8 cellular contexts compared by ENCODE assay signal in the genomic region with DNA sequence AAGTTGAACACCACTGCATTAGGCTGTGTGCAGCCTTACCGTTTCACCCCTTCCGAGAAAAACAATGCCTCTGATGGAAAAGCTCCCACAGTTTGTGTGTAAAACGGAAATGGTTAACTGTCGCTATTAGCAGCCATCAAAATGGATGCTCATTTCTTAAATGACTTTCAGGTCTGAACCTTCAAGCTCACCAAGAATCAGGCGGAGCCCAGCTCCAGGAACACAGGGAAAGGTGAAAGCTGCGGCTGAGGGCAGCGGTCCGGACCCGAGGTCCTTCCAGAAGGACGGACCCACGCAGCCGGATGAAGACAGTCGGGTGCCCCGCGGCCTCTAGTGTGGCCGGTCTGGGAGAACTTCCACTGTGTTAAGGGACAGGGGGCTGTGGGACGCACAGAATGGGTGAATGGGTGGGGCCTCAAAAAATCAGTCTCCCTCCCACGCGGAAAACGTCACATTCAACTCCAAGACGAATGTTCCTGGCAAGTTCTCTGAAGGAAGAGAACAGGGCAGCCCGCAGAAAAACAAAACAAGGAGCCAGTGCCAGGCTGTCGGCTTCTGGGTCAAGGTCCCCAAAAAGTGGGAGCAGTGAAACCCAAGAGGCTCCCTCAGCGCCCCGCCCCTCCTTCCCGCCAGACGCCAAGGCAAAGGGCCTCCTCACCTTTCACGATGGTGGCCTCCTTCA. TPM values are rescaled to one million over a fixed set of nuclear protein-coding genes. Genes with fewer than 3 reads are reported as not detected.
DNase-seq lines count a peak whose midpoint lies in the region; ATAC-seq and TF ChIP-seq lines count a peak whose summit lies in the region.

No MANE protein-coding gene starts in this region.

- H3K4me3 Mint-ChIP-seq in central memory CD8-positive, alpha-beta T cell, result peak overlapping the region; percentile 18
- peak overlapping the region; percentile 54 for H3K4me3 Mint-ChIP-seq in mesothelial cell of epicardium

- peaks cover 11% of the 10 kb centered on the region for H3K36me3 Mint-ChIP-seq in central memory CD8-positive, alpha-beta T cell (ENCODE audit: insufficient read depth)
- peaks cover 8% of the 10 kb centered on the region for H3K36me3 Mint-ChIP-seq in mesothelial cell of epicardium

- peak overlapping the region in 1 of 12 donors; percentile 40 for H3K27ac ChIP-seq in heart left ventricle
- peak overlapping the region; percentile 19 to 26 for H3K27ac ChIP-seq in uterus

- DNase-seq in heart left ventricle (no peak), Right ventricle myocardium superior (no peak), mesothelial cell of epicardium (ENCODE audit: low spot score in 2 of 2, unreplicated experiment in 2 of 2) (no peak), uterus (peak in 1 of 2 donors; percentile 20), NCI-H69 (lab: John Stamatoyannopoulos, UW) (no peak), NCI-H524 (lab: John Stamatoyannopoulos, UW) (no peak)
- no peak for DNase-seq in central memory CD8-positive, alpha-beta T cell (ENCODE audit: low spot score in 2 of 2)

- H3K4me1 ChIP-seq in heart left ventricle, result peaks cover 5 to 79% (median 44%) of the 10 kb centered on the region in 12 donors
- peaks cover 9 to 16% of the 10 kb centered on the region in 2 donors for H3K4me1 ChIP-seq in uterus

- H3K9me3 Mint-ChIP-seq in central memory CD8-positive, alpha-beta T cell, result no peaks in the 10 kb centered on the region
- no peaks in the 10 kb centered on the region for H3K9me3 Mint-ChIP-seq in mesothelial cell of epicardium

- H3K36me3 ChIP-seq in heart left ventricle, result peaks cover 0 to 27% (median 22%) of the 10 kb centered on the region in 9 donors
- H3K36me3 ChIP-seq in uterus, result no peaks in the 10 kb centered on the region

- no peaks in the 10 kb centered on the region for H3K27me3 Mint-ChIP-seq in central memory CD8-positive, alpha-beta T cell
- H3K27me3 Mint-ChIP-seq in mesothelial cell of epicardium (ENCODE audit: low read depth), result peaks cover 3% of the 10 kb centered on the region

- H3K9me3 ChIP-seq in heart left ventricle, result no peaks in the 10 kb centered on the region
- no peaks in the 10 kb centered on the region for H3K9me3 ChIP-seq in uterus

- WGBS in heart left ventricle, 4 donors, result 65 to 80% (median 76%) methylated on average over 18 to 28 of the region's 28 CpGs

- TF ChIP-seq CTCF in heart left ventricle (IDR thresholded peaks at IDR 0.05), result no peak
- TF ChIP-seq CTCF in mesothelial cell of epicardium (IDR thresholded peaks at IDR 0.05; ENCODE audit: unreplicated experiment), result no peak
- TF ChIP-seq CTCF in uterus (IDR thresholded peaks at IDR 0.05), result no peak

- ATAC-seq in heart left ventricle (no peak), Right ventricle myocardium superior (ENCODE audit: poor library complexity) (no peak), GM21515 (IDR thresholded peaks at IDR 0.05; ENCODE audit: unreplicated experiment) (no peak)
- ATAC-seq in central memory CD8-positive, alpha-beta T cell (replicated peaks; ENCODE audit: extremely low read depth, poor library complexity, severe bottlenecking), result no peak

- H3K4me1 Mint-ChIP-seq in central memory CD8-positive, alpha-beta T cell, result peaks cover 10% of the 10 kb centered on the region
- H3K4me1 Mint-ChIP-seq in mesothelial cell of epicardium, result peaks cover 34% of the 10 kb centered on the region

- intact Hi-C loops in heart left ventricle (cut with DNase I) (loop anchor here in 8 of 10 donors (5.0 to 10.0 kb wide), 10 partner anchors 167 to 819 kb away; no protein-coding TSS in a partner anchor), Right ventricle myocardium superior (cut with DNase I) (loop anchor here (10.0 kb wide), 2 partner anchors 167 to 817 kb away; no protein-coding TSS in a partner anchor), uterus (cut with DNase I; ENCODE audit: low total_unique reads) (loop anchor here (10.0 kb wide), 1 partner anchor 333 kb away; no protein-coding TSS in a partner anchor)

- H3K4me3 ChIP-seq in heart left ventricle (peak overlapping the region in 11 of 12 donors; percentile 13 to 95 (median 48)), uterus (peak overlapping the region; percentile 32 to 45)

- H3K27ac Mint-ChIP-seq in central memory CD8-positive, alpha-beta T cell (ENCODE audit: low read depth), result no peak overlapping the region
- no peak overlapping the region for H3K27ac Mint-ChIP-seq in mesothelial cell of epicardium

- H3K27me3 ChIP-seq in heart left ventricle, result peaks cover 0 to 4% (median 0%) of the 10 kb centered on the region in 9 donors
- H3K27me3 ChIP-seq in uterus, result no peaks in the 10 kb centered on the region

- TF ChIP-seq POLR2A in heart left ventricle (IDR thresholded peaks at IDR 0.05) (no peak), uterus (IDR thresholded peaks at IDR 0.05) (no peak)

RNA-seq across cellular contexts. Expression of gene IRS2, which starts 4.9 kb away (rescaled TPM):
- total RNA-seq in heart left ventricle (10 to 100 TPM in 7 of 9 donors, 1 to 10 TPM in 2; 6.5 to 54.9 (median 14.4) TPM), Right ventricle myocardium superior (12.1 TPM), mesothelial cell of epicardium (11.8 to 12.4 TPM (median 12.1 TPM) in 3 replicates), uterus (10 to 100 TPM in 2 of 4 donors, 1 to 10 TPM in 2; 6.5 to 20.3 (median 11.7) TPM)
- polyA plus RNA-seq in heart left ventricle, result 10 to 100 TPM in 1 of 2 donors, 1 to 10 TPM in 1; 3.4 to 42.9 TPM
